In the genomic region with DNA sequence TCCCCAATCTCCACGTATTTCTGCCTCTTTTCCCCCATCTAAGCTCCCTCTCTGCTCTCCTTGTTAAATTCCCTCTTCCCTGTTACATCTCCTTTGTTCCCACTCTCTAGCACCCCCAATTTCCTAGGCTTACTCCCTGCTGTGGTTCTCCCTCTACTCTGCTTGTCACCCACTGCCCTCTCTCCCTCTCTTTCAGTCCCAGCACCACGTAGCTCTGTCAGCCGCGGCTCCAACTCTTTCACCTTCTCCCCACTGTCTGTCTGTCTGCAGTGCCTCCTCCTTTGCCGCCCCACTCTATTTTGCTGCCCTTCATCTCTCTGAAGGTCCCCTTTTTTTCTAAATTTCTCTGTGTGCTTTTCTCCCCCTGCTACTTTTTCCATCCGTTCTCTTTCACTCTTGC, we compare ENCODE assay signal across 8 cellular contexts. TPM values are rescaled to one million over a fixed set of nuclear protein-coding genes. Genes with fewer than 3 reads are reported as not detected.
DNase-seq lines count a peak whose midpoint lies in the region; ATAC-seq and TF ChIP-seq lines count a peak whose summit lies in the region.

No MANE protein-coding gene starts in this region.

- H3K27me3 ChIP-seq in ACC112 (ENCODE audit: insufficient read depth, low read length) (no peaks in the 10 kb centered on the region), HUES48 (ENCODE audit: control insufficient read depth, insufficient read depth, low read length) (no peaks in the 10 kb centered on the region)

- peaks cover 56% of the 10 kb centered on the region for H3K79me2 ChIP-seq in ACC112 (ENCODE audit: control insufficient read depth, insufficient read depth, low read length, unreplicated experiment)

- H3K9ac ChIP-seq in HUES48 (ENCODE audit: low read depth, low read length) = peak overlapping the region; percentile 93

- H2AFZ ChIP-seq in ACC112 (ENCODE audit: low read length, unreplicated experiment) = no peak overlapping the region

- H3K27me3 Mint-ChIP-seq in central memory CD8-positive, alpha-beta T cell = no peaks in the 10 kb centered on the region

- peaks cover 33% of the 10 kb centered on the region for H3K9me3 ChIP-seq in HUES48 (ENCODE audit: control insufficient read depth, insufficient read depth, low read length)
- H3K9me3 ChIP-seq in mucosa of descending colon = peaks cover 67% of the 10 kb centered on the region

- peaks cover 21% of the 10 kb centered on the region for H3K9me3 Mint-ChIP-seq in central memory CD8-positive, alpha-beta T cell

- peak overlapping the region; percentile 95 for H3K4me3 Mint-ChIP-seq in central memory CD8-positive, alpha-beta T cell

- H3K27ac Mint-ChIP-seq in central memory CD8-positive, alpha-beta T cell (ENCODE audit: low read depth) = peak overlapping the region; percentile 97

- peaks cover 24% of the 10 kb centered on the region for H3K36me3 Mint-ChIP-seq in central memory CD8-positive, alpha-beta T cell (ENCODE audit: insufficient read depth)

- DNase-seq in central memory CD8-positive, alpha-beta T cell (ENCODE audit: low spot score in 2 of 2) = no peak
- DNase-seq in mucosa of descending colon (no peak), NCI-H82 (lab: John Stamatoyannopoulos, UW) (no peak), superior temporal gyrus (ENCODE audit: extremely low spot score) (no peak), NCI-H1436 (lab: John Stamatoyannopoulos, UW) (no peak), iPS-NIHi7 (ENCODE audit: extremely low spot score) (no peak)

- H3K4me1 Mint-ChIP-seq in central memory CD8-positive, alpha-beta T cell = peaks cover 46% of the 10 kb centered on the region

- peaks cover 35% of the 10 kb centered on the region for H3K36me3 ChIP-seq in ACC112 (ENCODE audit: insufficient read depth, low read length)
- peaks cover 11% of the 10 kb centered on the region for H3K36me3 ChIP-seq in HUES48 (ENCODE audit: control insufficient read depth, insufficient read depth, low read length)
- no peaks in the 10 kb centered on the region for H3K36me3 ChIP-seq in mucosa of descending colon (ENCODE audit: low read depth)

- intact Hi-C loops in mucosa of descending colon (cut with DNase I, micrococcal nuclease) = no loop called here

- no peak for ATAC-seq in central memory CD8-positive, alpha-beta T cell (replicated peaks; ENCODE audit: extremely low read depth, poor library complexity, severe bottlenecking)
- peak; percentile 6 for ATAC-seq in mucosa of descending colon

- TF ChIP-seq CTCF in mucosa of descending colon (IDR thresholded peaks at IDR 0.05) = no peak

- H3K4me3 ChIP-seq in ACC112 (ENCODE audit: low read depth, low read length) (peak overlapping the region; percentile 93), HUES48 (ENCODE audit: low read depth, low read length) (peak overlapping the region; percentile 100), mucosa of descending colon (peak overlapping the region; percentile 67)

- H3K27ac ChIP-seq in ACC112 (ENCODE audit: low read depth, low read length) (no peak overlapping the region), HUES48 (ENCODE audit: low read depth, low read length) (no peak overlapping the region)

- H3K4me1 ChIP-seq in ACC112 (ENCODE audit: control insufficient read depth, insufficient read depth, low read length, unreplicated experiment) (no peaks in the 10 kb centered on the region), HUES48 (ENCODE audit: control insufficient read depth, insufficient read depth, low read length) (peaks cover 8% of the 10 kb centered on the region; the same call in 1 of the 2 replicates), mucosa of descending colon (ENCODE audit: low read depth) (peaks cover 9% of the 10 kb centered on the region)

RNA-seq across cellular contexts. Expression of gene ZNF841, which starts 1.0 kb away (rescaled TPM):
- total RNA-seq in mucosa of descending colon = 10 to 100 TPM; 13.4 to 22.4 (median 20.1) TPM

RNA-seq across cellular contexts. Expression of gene ZNF616, which starts 45.2 kb away (rescaled TPM):
- 10 to 100 TPM in 2 of 3 donors, 1 to 10 TPM in 1; 5.5 to 13.4 (median 11.1) TPM for total RNA-seq in mucosa of descending colon

RNA-seq across cellular contexts. Expression of gene ZNF432, which starts 45.9 kb away (rescaled TPM):
- total RNA-seq in mucosa of descending colon = 10 to 100 TPM in 2 of 3 donors, 1 to 10 TPM in 1; 9.1 to 18.4 (median 10.3) TPM
